Comparison of ENCODE assay signal across 8 cellular contexts in genomic region chr16:81446318-81447275, GRCh38. TPM values are rescaled to one million over a fixed set of nuclear protein-coding genes. Genes with fewer than 3 reads are reported as not detected.
DNase-seq lines count a peak whose midpoint lies in the region; ATAC-seq and TF ChIP-seq lines count a peak whose summit lies in the region.

No MANE protein-coding gene starts in this region.

- peaks cover 0 to 6% (median 1%) of the 10 kb centered on the region in 8 donors for H3K9me3 Mint-ChIP-seq in CD4-positive, alpha-beta memory T cell
- no peaks in the 10 kb centered on the region for H3K9me3 Mint-ChIP-seq in HFFc6
- peaks cover 12% of the 10 kb centered on the region for H3K9me3 Mint-ChIP-seq in activated T-helper 2 cell treated with anti-CD3 and anti-CD28 coated beads, Interferon-gamma antibody, Interleukin-2, Interleukin-4, amounts not matched to agents 10 μg/mL and 5 μg/mL and 100 μg/mL, durations not matched to agents 14 hours and 24 hours and 36 hours

- peaks cover 4 to 17% of the 10 kb centered on the region in 2 donors for H3K36me3 Mint-ChIP-seq in CD4-positive, alpha-beta memory T cell
- H3K36me3 Mint-ChIP-seq in HFFc6 (ENCODE audit: low read depth): no peaks in the 10 kb centered on the region
- H3K36me3 Mint-ChIP-seq in activated T-helper 2 cell treated with anti-CD3 and anti-CD28 coated beads, Interferon-gamma antibody, Interleukin-2, Interleukin-4, amounts not matched to agents 10 μg/mL and 5 μg/mL and 100 μg/mL, durations not matched to agents 14 hours and 24 hours and 36 hours (ENCODE audit: low read depth): peaks cover 39% of the 10 kb centered on the region

- peaks cover 65% of the 10 kb centered on the region for H3K79me2 ChIP-seq in hepatocyte

- H3K4me1 Mint-ChIP-seq in CD4-positive, alpha-beta memory T cell: peaks cover 37 to 74% (median 59%) of the 10 kb centered on the region in 4 donors
- peaks cover 43% of the 10 kb centered on the region for H3K4me1 Mint-ChIP-seq in HFFc6 (ENCODE audit: low read depth)
- peaks cover 57% of the 10 kb centered on the region for H3K4me1 Mint-ChIP-seq in activated T-helper 2 cell treated with anti-CD3 and anti-CD28 coated beads, Interferon-gamma antibody, Interleukin-2, Interleukin-4, amounts not matched to agents 10 μg/mL and 5 μg/mL and 100 μg/mL, durations not matched to agents 14 hours and 24 hours and 36 hours (ENCODE audit: low read depth)

- POLR2A ChIA-PET in CD4-positive, alpha-beta memory T cell (lab: Charles Lee; ENCODE audit: partially characterized antibody): interaction anchor here (0.6 to 4.4 kb wide), 6 partner anchors 23 to 174 kb away, joined by 3 to 42 read pairs (median 3); no protein-coding TSS in a partner anchor

- H3K4me3 Mint-ChIP-seq in CD4-positive, alpha-beta memory T cell: peak overlapping the region; percentile 80 to 92 (median 88)
- H3K4me3 Mint-ChIP-seq in HFFc6: peak overlapping the region; percentile 89
- peak overlapping the region; percentile 90 for H3K4me3 Mint-ChIP-seq in activated T-helper 2 cell treated with anti-CD3 and anti-CD28 coated beads, Interferon-gamma antibody, Interleukin-2, Interleukin-4, amounts not matched to agents 10 μg/mL and 5 μg/mL and 100 μg/mL, durations not matched to agents 14 hours and 24 hours and 36 hours (ENCODE audit: low read depth)

- H3K9me2 ChIP-seq in hepatocyte (replicated peaks; ENCODE audit: insufficient read depth): no peaks in the 10 kb centered on the region

- H3K9ac ChIP-seq in skeletal muscle satellite cell (ENCODE audit: low read depth, low read length): peak overlapping the region; percentile 80

- H3K9me3 ChIP-seq in CD4-positive, alpha-beta memory T cell (ENCODE audit: control insufficient read depth in 1 of 2, low read length in 2 of 2): no peaks in the 10 kb centered on the region
- H3K9me3 ChIP-seq in hepatocyte (ENCODE audit: low read depth) (no peaks in the 10 kb centered on the region), skeletal muscle satellite cell (replicated peaks; ENCODE audit: low read length) (no peaks in the 10 kb centered on the region)

- H3K4me2 ChIP-seq in hepatocyte (peak overlapping the region; percentile 94), skeletal muscle satellite cell (ENCODE audit: low read length) (peak overlapping the region; percentile 76)

- no peaks in the 10 kb centered on the region for H3K36me3 ChIP-seq in CD4-positive, alpha-beta memory T cell (ENCODE audit: insufficient read depth, low read length)
- H3K36me3 ChIP-seq in hepatocyte (replicated peaks; ENCODE audit: insufficient read depth, low read depth) (no peaks in the 10 kb centered on the region), skeletal muscle satellite cell (ENCODE audit: insufficient read depth, low read length) (no peaks in the 10 kb centered on the region)

- peak overlapping the region; percentile 63 for H3K27ac ChIP-seq in CD4-positive, alpha-beta memory T cell (ENCODE audit: low read depth, low read length)
- H3K27ac ChIP-seq in hepatocyte: peak overlapping the region; percentile 92

- peaks cover 42% of the 10 kb centered on the region for H4K20me1 ChIP-seq in hepatocyte (ENCODE audit: insufficient read depth, poor library complexity, severe bottlenecking)

- peak overlapping the region; percentile 83 to 96 (median 93) for H3K27ac Mint-ChIP-seq in CD4-positive, alpha-beta memory T cell
- peak overlapping the region; percentile 74 for H3K27ac Mint-ChIP-seq in HFFc6
- peak overlapping the region; percentile 76 for H3K27ac Mint-ChIP-seq in activated T-helper 2 cell treated with anti-CD3 and anti-CD28 coated beads, Interferon-gamma antibody, Interleukin-2, Interleukin-4, amounts not matched to agents 10 μg/mL and 5 μg/mL and 100 μg/mL, durations not matched to agents 14 hours and 24 hours and 36 hours

- TF ChIP-seq CTCF in HFFc6 (IDR thresholded peaks at IDR 0.05): no peak
- no peak for TF ChIP-seq CTCF in hepatocyte (IDR thresholded peaks at IDR 0.05; ENCODE audit: poor library complexity)

- DNase-seq in CD4-positive, alpha-beta memory T cell: peak; percentile 21 to 62 (median 34)
- DNase-seq in HFFc6 (peak; percentile 41), hepatocyte (ENCODE audit: low spot score) (peak; percentile 52)
- DNase-seq in activated T-helper 2 cell treated with anti-CD3 and anti-CD28 coated beads, Interferon-gamma antibody, Interleukin-2, Interleukin-4, amounts not matched to agents 10 μg/mL and 5 μg/mL and 100 μg/mL, durations not matched to agents 14 hours and 24 hours and 36 hours (ENCODE audit: low spot score): no peak
- DNase-seq in stimulated activated CD8-positive, alpha-beta memory T cell treated with anti-CD3 and anti-CD28 coated beads, Interleukin-4, amount 100 ng/mL, for 48 hours: no peak

- WGBS in hepatocyte (ENCODE audit: low lambda C conversion rate, missing lambda C conversion rate): 14% methylated on average over 29 of the region's 31 CpGs

- intact Hi-C loops in CD4-positive, alpha-beta memory T cell (cut with micrococcal nuclease): loop anchor here (1.0 to 2.0 kb wide), 2 partner anchors 24 to 170 kb away; no protein-coding TSS in a partner anchor
- intact Hi-C loops in activated T-helper 2 cell treated with anti-CD3 and anti-CD28 coated beads, Interferon-gamma antibody, Interleukin-2, Interleukin-4, amounts not matched to agents 10 μg/mL and 5 μg/mL and 100 μg/mL, durations not matched to agents 14 hours and 24 hours and 36 hours (cut with micrococcal nuclease): loop anchor here (1.0 to 10.0 kb wide), 4 partner anchors 24 to 171 kb away; partner anchors contain the start of gene GAN

- H3K4me1 ChIP-seq in CD4-positive, alpha-beta memory T cell (ENCODE audit: insufficient read depth, low read length): peaks cover 60% of the 10 kb centered on the region
- peaks cover 41% of the 10 kb centered on the region for H3K4me1 ChIP-seq in hepatocyte (ENCODE audit: insufficient read depth)
- peaks cover 26% of the 10 kb centered on the region for H3K4me1 ChIP-seq in skeletal muscle satellite cell (ENCODE audit: control insufficient read depth, insufficient read depth, low read length)

- ATAC-seq in GM21786 (IDR thresholded peaks at IDR 0.05; ENCODE audit: unreplicated experiment): no peak
- ATAC-seq in GM21381 (IDR thresholded peaks at IDR 0.05; ENCODE audit: unreplicated experiment): no peak

- H2AFZ ChIP-seq in hepatocyte: peak overlapping the region; percentile 49

- H3K27me3 Mint-ChIP-seq in CD4-positive, alpha-beta memory T cell: no peaks in the 10 kb centered on the region
- H3K27me3 Mint-ChIP-seq in HFFc6 (ENCODE audit: insufficient read depth): peaks cover 12% of the 10 kb centered on the region
- H3K27me3 Mint-ChIP-seq in activated T-helper 2 cell treated with anti-CD3 and anti-CD28 coated beads, Interferon-gamma antibody, Interleukin-2, Interleukin-4, amounts not matched to agents 10 μg/mL and 5 μg/mL and 100 μg/mL, durations not matched to agents 14 hours and 24 hours and 36 hours (ENCODE audit: low read depth): peaks cover 14% of the 10 kb centered on the region

- CTCF ChIA-PET in CD4-positive, alpha-beta memory T cell (lab: Charles Lee; ENCODE audit: partially characterized antibody): interaction anchor here (0.7 to 1.7 kb wide), 2 partner anchors 23 to 77 kb away, joined by 3 to 4 read pairs; no protein-coding TSS in a partner anchor

- peak overlapping the region; percentile 57 to 62 for H3K4me3 ChIP-seq in CD4-positive, alpha-beta memory T cell (ENCODE audit: low read length in 2 of 2)
- peak overlapping the region; percentile 62 for H3K4me3 ChIP-seq in hepatocyte
- H3K4me3 ChIP-seq in skeletal muscle satellite cell (ENCODE audit: low read length): peak overlapping the region; percentile 86

- no peaks in the 10 kb centered on the region for H3K27me3 ChIP-seq in CD4-positive, alpha-beta memory T cell (ENCODE audit: insufficient read depth, low read length)
- H3K27me3 ChIP-seq in hepatocyte (no peaks in the 10 kb centered on the region), skeletal muscle satellite cell (ENCODE audit: control insufficient read depth, insufficient read depth, low read length) (peaks cover 10% of the 10 kb centered on the region)

RNA-seq across cellular contexts. Expression of gene CMIP, which starts 2.0 kb away (rescaled TPM):
- total RNA-seq in CD4-positive, alpha-beta memory T cell: 10 to 100 TPM; 33.2 to 36.4 TPM
- under 1 TPM in 1 of 2 donors, not detected in 1; 0.84 TPM for polyA plus RNA-seq in CD4-positive, alpha-beta memory T cell
- total RNA-seq in HFFc6 (2021; fragmentation: NEBNext Ultra II Directional; extraction: Animal tissue kit (Norgen Biotek cat#: 25700)): 10 to 100 TPM; 35.9 to 48.0 (median 43.5) TPM
- 68.0 and 76.9 TPM in 2 replicates for total RNA-seq in activated T-helper 2 cell treated with anti-CD3 and anti-CD28 coated beads, Interferon-gamma antibody, Interleukin-2, Interleukin-4, amounts not matched to agents 10 μg/mL and 5 μg/mL and 100 μg/mL, durations not matched to agents 14 hours and 24 hours and 36 hours
- 9.4 and 17.8 TPM in 2 replicates for total RNA-seq in hepatocyte
- polyA plus RNA-seq in hepatocyte: 4.6 and 5.8 TPM in 2 replicates
- total RNA-seq in skeletal muscle satellite cell (2012; rRNA removed): 7.4 and 10.9 TPM in 2 replicates

Comparison
In these comparisons a context has a peak if more than half of its experiments do, and no peak if none do; other contexts are left out.
1. DNase-seq: peak in CD4-positive, alpha-beta memory T cell (5 of 5), HFFc6 (single experiment) and hepatocyte (single experiment); none in activated T-helper 2 cell treated with anti-CD3 and anti-CD28 coated beads, Interferon-gamma antibody, Interleukin-2, Interleukin-4, amounts not matched to agents 10 μg/mL and 5 μg/mL and 100 μg/mL, durations not matched to agents 14 hours and 24 hours and 36 hours (single experiment) and stimulated activated CD8-positive, alpha-beta memory T cell treated with anti-CD3 and anti-CD28 coated beads, Interleukin-4, amount 100 ng/mL, for 48 hours (single experiment).
2. Peak in every context shown above with its lines, with median percentiles within 50 percentile points of each other: H3K4me3 ChIP-seq, H3K27ac Mint-ChIP-seq and H3K4me3 Mint-ChIP-seq.